In the genomic region with DNA sequence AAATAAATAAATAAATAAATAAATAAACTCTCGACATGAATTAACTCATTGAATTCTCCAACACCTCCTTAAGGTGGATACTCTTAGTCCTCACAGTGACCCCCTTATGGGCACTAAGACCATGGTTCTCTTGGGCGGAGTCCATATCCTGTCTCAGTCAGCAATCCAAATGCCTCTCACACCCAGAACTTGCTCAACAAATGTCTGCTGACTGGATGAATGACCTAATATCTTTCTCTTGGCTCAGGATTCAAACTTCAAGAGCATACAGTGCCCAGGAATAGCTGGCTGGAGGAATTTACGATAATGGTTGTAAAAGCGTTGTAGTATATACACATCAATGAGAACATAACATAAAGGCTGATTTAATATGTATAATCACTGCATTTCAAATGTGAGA, we compare ENCODE assay signal across 1 cellular context.
TF ChIP-seq lines count a peak whose summit lies in the region.

No MANE protein-coding gene starts in this region.

TF ChIP-seq in HepG2, 621 proteins besides CTCF, POLR2A, EP300 and RAD21:
- TF ChIP-seq, protein P1, sequence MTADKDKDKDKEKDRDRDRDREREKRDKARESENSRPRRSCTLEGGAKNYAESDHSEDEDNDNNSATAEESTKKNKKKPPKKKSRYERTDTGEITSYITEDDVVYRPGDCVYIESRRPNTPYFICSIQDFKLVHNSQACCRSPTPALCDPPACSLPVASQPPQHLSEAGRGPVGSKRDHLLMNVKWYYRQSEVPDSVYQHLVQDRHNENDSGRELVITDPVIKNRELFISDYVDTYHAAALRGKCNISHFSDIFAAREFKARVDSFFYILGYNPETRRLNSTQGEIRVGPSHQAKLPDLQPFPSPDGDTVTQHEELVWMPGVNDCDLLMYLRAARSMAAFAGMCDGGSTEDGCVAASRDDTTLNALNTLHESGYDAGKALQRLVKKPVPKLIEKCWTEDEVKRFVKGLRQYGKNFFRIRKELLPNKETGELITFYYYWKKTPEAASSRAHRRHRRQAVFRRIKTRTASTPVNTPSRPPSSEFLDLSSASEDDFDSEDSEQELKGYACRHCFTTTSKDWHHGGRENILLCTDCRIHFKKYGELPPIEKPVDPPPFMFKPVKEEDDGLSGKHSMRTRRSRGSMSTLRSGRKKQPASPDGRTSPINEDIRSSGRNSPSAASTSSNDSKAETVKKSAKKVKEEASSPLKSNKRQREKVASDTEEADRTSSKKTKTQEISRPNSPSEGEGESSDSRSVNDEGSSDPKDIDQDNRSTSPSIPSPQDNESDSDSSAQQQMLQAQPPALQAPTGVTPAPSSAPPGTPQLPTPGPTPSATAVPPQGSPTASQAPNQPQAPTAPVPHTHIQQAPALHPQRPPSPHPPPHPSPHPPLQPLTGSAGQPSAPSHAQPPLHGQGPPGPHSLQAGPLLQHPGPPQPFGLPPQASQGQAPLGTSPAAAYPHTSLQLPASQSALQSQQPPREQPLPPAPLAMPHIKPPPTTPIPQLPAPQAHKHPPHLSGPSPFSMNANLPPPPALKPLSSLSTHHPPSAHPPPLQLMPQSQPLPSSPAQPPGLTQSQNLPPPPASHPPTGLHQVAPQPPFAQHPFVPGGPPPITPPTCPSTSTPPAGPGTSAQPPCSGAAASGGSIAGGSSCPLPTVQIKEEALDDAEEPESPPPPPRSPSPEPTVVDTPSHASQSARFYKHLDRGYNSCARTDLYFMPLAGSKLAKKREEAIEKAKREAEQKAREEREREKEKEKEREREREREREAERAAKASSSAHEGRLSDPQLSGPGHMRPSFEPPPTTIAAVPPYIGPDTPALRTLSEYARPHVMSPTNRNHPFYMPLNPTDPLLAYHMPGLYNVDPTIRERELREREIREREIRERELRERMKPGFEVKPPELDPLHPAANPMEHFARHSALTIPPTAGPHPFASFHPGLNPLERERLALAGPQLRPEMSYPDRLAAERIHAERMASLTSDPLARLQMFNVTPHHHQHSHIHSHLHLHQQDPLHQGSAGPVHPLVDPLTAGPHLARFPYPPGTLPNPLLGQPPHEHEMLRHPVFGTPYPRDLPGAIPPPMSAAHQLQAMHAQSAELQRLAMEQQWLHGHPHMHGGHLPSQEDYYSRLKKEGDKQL (CRISPR knock-in tag; IDR thresholded peaks at IDR 0.05; ENCODE audit: low read depth) = no peak
- TF ChIP-seq CREM (IDR thresholded peaks at IDR 0.05) (no peak), CREM (CRISPR knock-in tag; IDR thresholded peaks at IDR 0.05) (no peak), ZNF33B (CRISPR knock-in tag; IDR thresholded peaks at IDR 0.05) (no peak), SUZ12 (IDR thresholded peaks at IDR 0.05; ENCODE audit: low read depth, low read length) (no peak), ZNF772 (CRISPR knock-in tag; IDR thresholded peaks at IDR 0.05) (no peak), PCBP1 (IDR thresholded peaks at IDR 0.05; ENCODE audit: borderline replicate concordance, low read depth, low read length) (no peak), ZNF230 (CRISPR knock-in tag; IDR thresholded peaks at IDR 0.05) (no peak)
- TF ChIP-seq, protein P2, sequence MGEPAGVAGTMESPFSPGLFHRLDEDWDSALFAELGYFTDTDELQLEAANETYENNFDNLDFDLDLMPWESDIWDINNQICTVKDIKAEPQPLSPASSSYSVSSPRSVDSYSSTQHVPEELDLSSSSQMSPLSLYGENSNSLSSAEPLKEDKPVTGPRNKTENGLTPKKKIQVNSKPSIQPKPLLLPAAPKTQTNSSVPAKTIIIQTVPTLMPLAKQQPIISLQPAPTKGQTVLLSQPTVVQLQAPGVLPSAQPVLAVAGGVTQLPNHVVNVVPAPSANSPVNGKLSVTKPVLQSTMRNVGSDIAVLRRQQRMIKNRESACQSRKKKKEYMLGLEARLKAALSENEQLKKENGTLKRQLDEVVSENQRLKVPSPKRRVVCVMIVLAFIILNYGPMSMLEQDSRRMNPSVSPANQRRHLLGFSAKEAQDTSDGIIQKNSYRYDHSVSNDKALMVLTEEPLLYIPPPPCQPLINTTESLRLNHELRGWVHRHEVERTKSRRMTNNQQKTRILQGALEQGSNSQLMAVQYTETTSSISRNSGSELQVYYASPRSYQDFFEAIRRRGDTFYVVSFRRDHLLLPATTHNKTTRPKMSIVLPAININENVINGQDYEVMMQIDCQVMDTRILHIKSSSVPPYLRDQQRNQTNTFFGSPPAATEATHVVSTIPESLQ (CRISPR knock-in tag; conservative IDR thresholded peaks at IDR 0.05) = no peak
